Comparison of ENCODE assay signal across 1 cellular context in genomic region chr13:71866173-71867091, GRCh38.
TF ChIP-seq lines count a peak whose summit lies in the region.

No MANE protein-coding gene starts in this region.

TF ChIP-seq in SK-N-SH treated with all-trans-retinoic acid at 6 μM for 48 hours, 23 proteins besides CTCF, POLR2A, EP300 and RAD21 (continued from another document):
- TF ChIP-seq, protein P1, sequence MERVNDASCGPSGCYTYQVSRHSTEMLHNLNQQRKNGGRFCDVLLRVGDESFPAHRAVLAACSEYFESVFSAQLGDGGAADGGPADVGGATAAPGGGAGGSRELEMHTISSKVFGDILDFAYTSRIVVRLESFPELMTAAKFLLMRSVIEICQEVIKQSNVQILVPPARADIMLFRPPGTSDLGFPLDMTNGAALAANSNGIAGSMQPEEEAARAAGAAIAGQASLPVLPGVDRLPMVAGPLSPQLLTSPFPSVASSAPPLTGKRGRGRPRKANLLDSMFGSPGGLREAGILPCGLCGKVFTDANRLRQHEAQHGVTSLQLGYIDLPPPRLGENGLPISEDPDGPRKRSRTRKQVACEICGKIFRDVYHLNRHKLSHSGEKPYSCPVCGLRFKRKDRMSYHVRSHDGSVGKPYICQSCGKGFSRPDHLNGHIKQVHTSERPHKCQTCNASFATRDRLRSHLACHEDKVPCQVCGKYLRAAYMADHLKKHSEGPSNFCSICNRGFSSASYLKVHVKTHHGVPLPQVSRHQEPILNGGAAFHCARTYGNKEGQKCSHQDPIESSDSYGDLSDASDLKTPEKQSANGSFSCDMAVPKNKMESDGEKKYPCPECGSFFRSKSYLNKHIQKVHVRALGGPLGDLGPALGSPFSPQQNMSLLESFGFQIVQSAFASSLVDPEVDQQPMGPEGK (CRISPR knock-in tag; IDR thresholded peaks at IDR 0.05; ENCODE audit: borderline replicate concordance) = no peak
- no peak for TF ChIP-seq TSHZ2 (CRISPR knock-in tag; IDR thresholded peaks at IDR 0.05)
- no peak for TF ChIP-seq POU6F1 (CRISPR knock-in tag; IDR thresholded peaks at IDR 0.05; ENCODE audit: borderline replicate concordance, low read depth)
- TF ChIP-seq ZNF565 (CRISPR knock-in tag; conservative IDR thresholded peaks at IDR 0.05; ENCODE audit: low read depth) = no peak
- no peak for TF ChIP-seq ZC3H10 (CRISPR knock-in tag; IDR thresholded peaks at IDR 0.05)
- no peak for TF ChIP-seq PPARA (CRISPR knock-in tag; IDR thresholded peaks at IDR 0.05; ENCODE audit: borderline replicate concordance)
- no peak for TF ChIP-seq CREB5 (CRISPR knock-in tag; IDR thresholded peaks at IDR 0.05; ENCODE audit: low read depth)
- no peak for TF ChIP-seq ARNTL (CRISPR knock-in tag; IDR thresholded peaks at IDR 0.05; ENCODE audit: borderline replicate concordance, low read depth)
